Comparison of ENCODE assay signal across 11 cellular contexts in genomic region chr2:170821631-170822291, GRCh38. TPM values are rescaled to one million over a fixed set of nuclear protein-coding genes. Genes with fewer than 3 reads are reported as not detected.
A peak's percentile ranks its signal among the peaks of the same experiment; 100 is the strongest.
DNase-seq lines count a peak whose midpoint lies in the region; ATAC-seq lines count a peak whose summit lies in the region.
"Had no signal": no experiment of that assay in that cellular context is flagged by ENCODE, and none has a peak within 500 bp of the region (broad histone marks: within the 10 kb centered on the region; RNA-seq: fewer than 3 reads in every experiment).

No MANE protein-coding gene starts in this region.

- DNase-seq in activated CD8-positive, alpha-beta memory T cell treated with anti-CD3 and anti-CD28 coated beads, Interleukin-2, amount 10 ng/mL, durations not matched to agents 7 days and 5 days, result no peak
- no peak for DNase-seq in activated CD8-positive, alpha-beta memory T cell treated with anti-CD3 and anti-CD28 coated beads for 24 hours
- no peak for DNase-seq in activated CD4-positive, alpha-beta memory T cell treated with anti-CD3 and anti-CD28 coated beads, Interleukin-2, amount 10 ng/mL, durations not matched to agents 7 days and 5 days
- DNase-seq in NCI-H2227 treated with DMSO at 0.1 percent for 48 hours (lab: John Stamatoyannopoulos, UW) (no peak), NCI-H510A (lab: John Stamatoyannopoulos, UW) (no peak), DMS114 treated with DMSO at 0.1 percent for 48 hours (lab: John Stamatoyannopoulos, UW; ENCODE audit: unreplicated experiment) (no peak)
- DNase-seq: brain microvascular endothelial cell, NCI-H446 treated with DMSO at 0.1 percent for 48 hours, stomach had no signal

- H3K4me1 Mint-ChIP-seq in activated CD8-positive, alpha-beta memory T cell treated with anti-CD3 and anti-CD28 coated beads, Interleukin-2, amount 10 ng/mL, durations not matched to agents 7 days and 5 days, result peaks cover 40% of the 10 kb centered on the region
- H3K4me1 Mint-ChIP-seq in activated CD4-positive, alpha-beta memory T cell treated with anti-CD3 and anti-CD28 coated beads, Interleukin-2, amount 10 ng/mL, durations not matched to agents 7 days and 5 days, result peaks cover 46% of the 10 kb centered on the region

- H3K9ac ChIP-seq in iPS-15b (ENCODE audit: low read depth, low read length) (no peak overlapping the region), skeletal muscle tissue (ENCODE audit: low read depth in 1 of 3, low read length in 3 of 3) (peak overlapping the region in 2 of 3 donors; percentile 16 to 20)

- H3K4me3 ChIP-seq in iPS-15b (ENCODE audit: low read depth, low read length) (peak overlapping the region; percentile 62), skeletal muscle tissue (ENCODE audit: low read length in 3 of 3) (peak overlapping the region; percentile 30 to 63 (median 58))

- POLR2A ChIA-PET in activated CD4-positive, alpha-beta memory T cell treated with anti-CD3 and anti-CD28 coated beads, Interleukin-2, amount 10 ng/mL, durations not matched to agents 7 days and 5 days (lab: Charles Lee), result no interaction called here

- no peak overlapping the region for H3K27ac ChIP-seq in skeletal muscle tissue (ENCODE audit: low read depth, low read length)
- H3K27ac ChIP-seq: brain microvascular endothelial cell, stomach had no signal

- H3K27me3 ChIP-seq in iPS-15b (ENCODE audit: control insufficient read depth, insufficient read depth, low read length) (peaks cover 94% of the 10 kb centered on the region), skeletal muscle tissue (ENCODE audit: control insufficient read depth in 3 of 3, insufficient read depth in 3 of 3, low read length in 3 of 3) (peaks cover 68 to 84% (median 84%) of the 10 kb centered on the region in 3 donors)

- H3K4me1 ChIP-seq in iPS-15b (ENCODE audit: control insufficient read depth, insufficient read depth, low read length) (peaks cover 14% of the 10 kb centered on the region), skeletal muscle tissue (ENCODE audit: control insufficient read depth in 3 of 3, insufficient read depth in 3 of 3, low read length in 3 of 3) (peaks cover 50 to 60% (median 58%) of the 10 kb centered on the region in 3 donors)

- CTCF ChIA-PET in activated CD8-positive, alpha-beta memory T cell treated with anti-CD3 and anti-CD28 coated beads, Interleukin-2, amount 10 ng/mL, durations not matched to agents 7 days and 5 days (lab: Charles Lee), result interaction anchor here (0.7 to 2.7 kb wide), 12 partner anchors 9 to 449 kb away, joined by 3 to 10 read pairs (median 4); no protein-coding TSS in a partner anchor
- CTCF ChIA-PET in activated CD4-positive, alpha-beta memory T cell treated with anti-CD3 and anti-CD28 coated beads, Interleukin-2, amount 10 ng/mL, durations not matched to agents 7 days and 5 days (lab: Charles Lee), result interaction anchor here (0.9 to 3.9 kb wide), 10 partner anchors 9 to 498 kb away, joined by 3 to 16 read pairs (median 4); partner anchors contain the start of gene ERICH2

- no peaks in the 10 kb centered on the region for H3K9me3 Mint-ChIP-seq in activated CD8-positive, alpha-beta memory T cell treated with anti-CD3 and anti-CD28 coated beads, Interleukin-2, amount 10 ng/mL, durations not matched to agents 7 days and 5 days (ENCODE audit: low read depth)
- no peaks in the 10 kb centered on the region for H3K9me3 Mint-ChIP-seq in activated CD4-positive, alpha-beta memory T cell treated with anti-CD3 and anti-CD28 coated beads, Interleukin-2, amount 10 ng/mL, durations not matched to agents 7 days and 5 days

- no peak overlapping the region for H3K27ac Mint-ChIP-seq in activated CD8-positive, alpha-beta memory T cell treated with anti-CD3 and anti-CD28 coated beads, Interleukin-2, amount 10 ng/mL, durations not matched to agents 7 days and 5 days
- H3K27ac Mint-ChIP-seq in activated CD4-positive, alpha-beta memory T cell treated with anti-CD3 and anti-CD28 coated beads, Interleukin-2, amount 10 ng/mL, durations not matched to agents 7 days and 5 days, result no peak overlapping the region

- ATAC-seq in activated CD8-positive, alpha-beta memory T cell treated with anti-CD3 and anti-CD28 coated beads, Interleukin-2, amount 10 ng/mL, durations not matched to agents 7 days and 5 days, result no peak

- peaks cover 85% of the 10 kb centered on the region for H3K27me3 Mint-ChIP-seq in activated CD8-positive, alpha-beta memory T cell treated with anti-CD3 and anti-CD28 coated beads, Interleukin-2, amount 10 ng/mL, durations not matched to agents 7 days and 5 days
- H3K27me3 Mint-ChIP-seq in activated CD4-positive, alpha-beta memory T cell treated with anti-CD3 and anti-CD28 coated beads, Interleukin-2, amount 10 ng/mL, durations not matched to agents 7 days and 5 days, result peaks cover 87% of the 10 kb centered on the region

- H3K36me3 Mint-ChIP-seq in activated CD8-positive, alpha-beta memory T cell treated with anti-CD3 and anti-CD28 coated beads, Interleukin-2, amount 10 ng/mL, durations not matched to agents 7 days and 5 days, result peaks cover 2% of the 10 kb centered on the region
- H3K36me3 Mint-ChIP-seq in activated CD4-positive, alpha-beta memory T cell treated with anti-CD3 and anti-CD28 coated beads, Interleukin-2, amount 10 ng/mL, durations not matched to agents 7 days and 5 days (ENCODE audit: low read depth), result no peaks in the 10 kb centered on the region

- H3K36me3 ChIP-seq in iPS-15b (ENCODE audit: control insufficient read depth, insufficient read depth, low read length), result no peaks in the 10 kb centered on the region
- no peaks in the 10 kb centered on the region for H3K36me3 ChIP-seq in skeletal muscle tissue (ENCODE audit: control insufficient read depth in 3 of 3, insufficient read depth in 3 of 3, low read length in 3 of 3)
- H3K36me3 ChIP-seq: brain microvascular endothelial cell, stomach had no signal

- peak overlapping the region; percentile 26 for H3K4me3 Mint-ChIP-seq in activated CD8-positive, alpha-beta memory T cell treated with anti-CD3 and anti-CD28 coated beads, Interleukin-2, amount 10 ng/mL, durations not matched to agents 7 days and 5 days
- peak overlapping the region; percentile 16 for H3K4me3 Mint-ChIP-seq in activated CD4-positive, alpha-beta memory T cell treated with anti-CD3 and anti-CD28 coated beads, Interleukin-2, amount 10 ng/mL, durations not matched to agents 7 days and 5 days

- H3K9me3 ChIP-seq in iPS-15b (ENCODE audit: control insufficient read depth, insufficient read depth, low read length) (no peaks in the 10 kb centered on the region), skeletal muscle tissue (ENCODE audit: control insufficient read depth in 3 of 3, low read length in 3 of 3) (no peaks in the 10 kb centered on the region)

RNA-seq across cellular contexts. Expression of gene GAD1, which starts 5.1 kb away (rescaled TPM):
- total RNA-seq in activated CD8-positive, alpha-beta memory T cell treated with anti-CD3 and anti-CD28 coated beads, Interleukin-2, amount 10 ng/mL, durations not matched to agents 7 days and 5 days, result 1 to 10 TPM in 1 of 2 experiments, under 1 TPM in 1; 0.68 to 3.7 TPM
- 1 to 10 TPM; 1.5 to 2.2 TPM for total RNA-seq in activated CD4-positive, alpha-beta memory T cell treated with anti-CD3 and anti-CD28 coated beads, Interleukin-2, amount 10 ng/mL, durations not matched to agents 7 days and 5 days
- total RNA-seq in skeletal muscle tissue, result 0.52 TPM

RNA-seq across cellular contexts. Expression of gene ERICH2, which starts 51.6 kb away (rescaled TPM):
- total RNA-seq in activated CD8-positive, alpha-beta memory T cell treated with anti-CD3 and anti-CD28 coated beads, Interleukin-2, amount 10 ng/mL, durations not matched to agents 7 days and 5 days, result not detected
- total RNA-seq in activated CD4-positive, alpha-beta memory T cell treated with anti-CD3 and anti-CD28 coated beads, Interleukin-2, amount 10 ng/mL, durations not matched to agents 7 days and 5 days, result not detected
- 0.52 TPM for total RNA-seq in skeletal muscle tissue
- total RNA-seq: stomach had no signal
